In genomic region chr10:25017247-25017590, GRCh38 we compare ENCODE assay signal across 8 cellular contexts. TPM values are rescaled to one million over a fixed set of nuclear protein-coding genes. Genes with fewer than 3 reads are reported as not detected.
DNase-seq lines count a peak whose midpoint lies in the region; ATAC-seq and TF ChIP-seq lines count a peak whose summit lies in the region.

No MANE protein-coding gene starts in this region.

- no peak for TF ChIP-seq CTCF in coronary artery (IDR thresholded peaks at IDR 0.05)

- peak overlapping the region; percentile 83 for H3K4me3 ChIP-seq in coronary artery
- H3K4me3 ChIP-seq in mononuclear cell (ENCODE audit: low read length), result peak overlapping the region; percentile 63
- H3K4me3 ChIP-seq in thymus (ENCODE audit: low read length), result peak overlapping the region; percentile 52

- 6% methylated on average over 8 of the region's 8 CpGs for WGBS in thymus

- H3K27ac ChIP-seq in coronary artery (peak overlapping the region; percentile 93 to 94), thymus (ENCODE audit: low read depth) (peak overlapping the region; percentile 81)

- no peak for DNase-seq in Right ventricle myocardium superior
- DNase-seq in cardiac septum (ENCODE audit: low spot score), result no peak
- DNase-seq in SW480 (ENCODE audit: low spot score), result peak; percentile 15
- DNase-seq in coronary artery (ENCODE audit: low spot score), result no peak

- ATAC-seq in Right ventricle myocardium superior (ENCODE audit: poor library complexity), result peak; percentile 0
- ATAC-seq in HG03139 (IDR thresholded peaks at IDR 0.05; ENCODE audit: unreplicated experiment), result peak; percentile 1
- no peak for ATAC-seq in esophagus mucosa

- H3K9me3 ChIP-seq in mononuclear cell (ENCODE audit: low read depth, low read length), result no peaks in the 10 kb centered on the region
- no peaks in the 10 kb centered on the region for H3K9me3 ChIP-seq in thymus (ENCODE audit: control insufficient read depth)

- H3K4me1 ChIP-seq in mononuclear cell (ENCODE audit: insufficient read depth, low read length) (peaks cover 17% of the 10 kb centered on the region), thymus (ENCODE audit: control insufficient read depth, insufficient read depth, low read length) (peaks cover 3% of the 10 kb centered on the region)

- intact Hi-C loops in Right ventricle myocardium superior (cut with DNase I) (loop anchor here (5.0 kb wide), 2 partner anchors 65 to 295 kb away; partner anchors contain the start of gene ARHGAP21), cardiac septum (cut with DNase I) (loop anchor here (2.0 kb wide), 1 partner anchor 294 kb away; the partner anchor contains the start of gene ARHGAP21)

- H3K27me3 ChIP-seq in mononuclear cell (ENCODE audit: insufficient read depth, low read length) (no peaks in the 10 kb centered on the region), thymus (ENCODE audit: control insufficient read depth, insufficient read depth) (no peaks in the 10 kb centered on the region)

- no peaks in the 10 kb centered on the region for H3K36me3 ChIP-seq in thymus (ENCODE audit: control insufficient read depth, insufficient read depth)

RNA-seq across cellular contexts. Expression of gene THNSL1, which starts 0.8 kb away (rescaled TPM):
- 6.8 TPM for total RNA-seq in Right ventricle myocardium superior
- total RNA-seq in cardiac septum, result 4.3 TPM
- 0.31 TPM for total RNA-seq in mononuclear cell
- 3.5 TPM for polyA plus RNA-seq in thymus
- total RNA-seq in esophagus mucosa, result 2.0 TPM

RNA-seq across cellular contexts. Expression of gene ENKUR, which starts 1.3 kb away (rescaled TPM):
- total RNA-seq in Right ventricle myocardium superior (not detected), cardiac septum (not detected), mononuclear cell (10.0 TPM), esophagus mucosa (not detected)
- polyA plus RNA-seq in thymus, result 0.41 TPM
